In the genomic region with DNA sequence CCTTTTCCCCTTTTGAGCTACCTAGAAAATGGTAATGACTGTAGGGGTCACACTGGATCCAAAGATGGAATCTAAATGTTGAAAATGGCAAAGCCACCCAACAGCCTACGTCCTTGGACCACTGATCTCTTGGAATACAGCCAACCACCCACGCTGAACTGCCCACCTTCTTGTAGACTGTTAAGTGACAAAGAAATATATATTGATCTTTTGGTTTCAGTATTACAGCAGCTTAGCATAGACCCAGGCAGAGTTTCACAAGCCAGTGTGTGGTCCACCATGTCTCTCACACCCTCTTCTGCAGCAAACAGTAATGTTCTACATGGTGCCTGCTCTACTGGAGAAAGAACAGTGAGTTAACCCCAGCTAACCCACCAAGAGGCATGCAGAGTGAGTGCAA, we compare ENCODE assay signal across 18 cellular contexts. TPM values are rescaled to one million over a fixed set of nuclear protein-coding genes. Genes with fewer than 3 reads are reported as not detected.
DNase-seq lines count a peak whose midpoint lies in the region; ATAC-seq and TF ChIP-seq lines count a peak whose summit lies in the region.
"Had no signal": no experiment of that assay in that cellular context is flagged by ENCODE, and none has a peak within 500 bp of the region (broad histone marks: within the 10 kb centered on the region; RNA-seq: fewer than 3 reads in every experiment).

No MANE protein-coding gene starts in this region.

- no peaks in the 10 kb centered on the region for H3K27me3 Mint-ChIP-seq in T-cell
- no peaks in the 10 kb centered on the region for H3K27me3 Mint-ChIP-seq in activated naive CD8-positive, alpha-beta T cell treated with anti-CD3 and anti-CD28 coated beads for 36 hours
- H3K27me3 Mint-ChIP-seq: IgD-negative memory B cell had no signal

- CTCF ChIA-PET in T-cell (lab: Charles Lee), result no interaction called here

- POLR2A ChIA-PET in T-cell (lab: Charles Lee), result no interaction called here

- TF ChIP-seq CTCF in GM10266 (IDR thresholded peaks at IDR 0.05; ENCODE audit: control insufficient read depth, insufficient read depth, low read depth, missing control alignments) (no peak), brain microvascular endothelial cell (IDR thresholded peaks at IDR 0.05; ENCODE audit: low read depth, low read length, missing control alignments) (no peak)

- DNase-seq in GM10266 (ENCODE audit: extremely low spot score) (peak; percentile 22), glomerular visceral epithelial cell (ENCODE audit: extremely low spot score) (no peak), T-cell (no peak), brain microvascular endothelial cell (no peak)
- no peak for DNase-seq in activated naive CD8-positive, alpha-beta T cell treated with anti-CD3 and anti-CD28 coated beads for 36 hours
- DNase-seq: activated effector memory CD4-positive, alpha-beta T cell treated with Interleukin-2 at 50 U/mL for 16 hours; CD8-positive, alpha-beta memory T cell; colonic mucosa; gastrocnemius medialis; mammary epithelial cell; NCI-H2081 treated with DMSO at 0.1 percent for 48 hours; nephron progenitor cell; RPMI8226 had no signal

- no peaks in the 10 kb centered on the region for H3K4me1 Mint-ChIP-seq in T-cell
- no peaks in the 10 kb centered on the region for H3K4me1 Mint-ChIP-seq in activated naive CD8-positive, alpha-beta T cell treated with anti-CD3 and anti-CD28 coated beads for 36 hours
- H3K4me1 Mint-ChIP-seq: CD8-positive, alpha-beta memory T cell; IgD-negative memory B cell; nephron progenitor cell had no signal

- no peaks in the 10 kb centered on the region for H3K27me3 ChIP-seq in brain microvascular endothelial cell (replicated peaks)
- H3K27me3 ChIP-seq: colonic mucosa, gastrocnemius medialis had no signal

- H3K27ac Mint-ChIP-seq in T-cell, result no peak overlapping the region
- H3K27ac Mint-ChIP-seq in activated naive CD8-positive, alpha-beta T cell treated with anti-CD3 and anti-CD28 coated beads for 36 hours, result no peak overlapping the region
- H3K27ac Mint-ChIP-seq: CD8-positive, alpha-beta memory T cell; GM23338; nephron progenitor cell had no signal

- peaks cover 0 to 4% (median 0%) of the 10 kb centered on the region in 3 donors for H3K9me3 Mint-ChIP-seq in T-cell
- no peaks in the 10 kb centered on the region for H3K9me3 Mint-ChIP-seq in activated naive CD8-positive, alpha-beta T cell treated with anti-CD3 and anti-CD28 coated beads for 36 hours
- H3K9me3 Mint-ChIP-seq: CD8-positive, alpha-beta memory T cell; GM23338; nephron progenitor cell had no signal

- in situ Hi-C loops in brain microvascular endothelial cell (cut with HindIII; ENCODE audit: low pct_ligation_motif_present, low sequenced_read_pairs), result no loop called here

- H3K36me3 Mint-ChIP-seq in T-cell, result no peaks in the 10 kb centered on the region
- H3K36me3 Mint-ChIP-seq in activated naive CD8-positive, alpha-beta T cell treated with anti-CD3 and anti-CD28 coated beads for 36 hours, result no peaks in the 10 kb centered on the region
- H3K36me3 Mint-ChIP-seq: IgD-negative memory B cell had no signal

- ATAC-seq in GM19043 (IDR thresholded peaks at IDR 0.05; ENCODE audit: low read depth, unreplicated experiment) (peak; percentile 62), HG02588 (IDR thresholded peaks at IDR 0.05; ENCODE audit: unreplicated experiment) (peak; percentile 80), HG03175 (IDR thresholded peaks at IDR 0.05; ENCODE audit: unreplicated experiment) (peak; percentile 89), T-cell (replicated peaks in 1 of 4) (no peak)
- ATAC-seq: gastrocnemius medialis, GM23338 had no signal

- H3K36me3 ChIP-seq in brain microvascular endothelial cell (replicated peaks), result no peaks in the 10 kb centered on the region
- H3K36me3 ChIP-seq: colonic mucosa, gastrocnemius medialis had no signal

- H3K27ac ChIP-seq in brain microvascular endothelial cell, result no peak overlapping the region
- H3K27ac ChIP-seq: colonic mucosa, gastrocnemius medialis had no signal

- no peak overlapping the region for H3K4me3 Mint-ChIP-seq in T-cell
- H3K4me3 Mint-ChIP-seq in activated naive CD8-positive, alpha-beta T cell treated with anti-CD3 and anti-CD28 coated beads for 36 hours, result no peak overlapping the region
- H3K4me3 Mint-ChIP-seq: CD8-positive, alpha-beta memory T cell; GM23338; IgD-negative memory B cell; nephron progenitor cell had no signal

- no peak overlapping the region for H3K4me3 ChIP-seq in brain microvascular endothelial cell (ENCODE audit: low read depth, low read length)
- H3K4me3 ChIP-seq: colonic mucosa, gastrocnemius medialis, GM23338 had no signal

RNA-seq across cellular contexts. Expression of a gene that starts 20.2 kb away (rescaled TPM):
- 1 to 10 TPM in 1 of 5 donors, under 1 TPM in 4; 0.16 to 1.2 (median 0.47) TPM for total RNA-seq in T-cell
- total RNA-seq in activated naive CD8-positive, alpha-beta T cell treated with anti-CD3 and anti-CD28 coated beads for 36 hours, result under 1 TPM; 0.54 to 0.56 TPM

Comparison
In these comparisons a context has a peak if more than half of its experiments do, and no peak if none do; other contexts are left out.
1. ATAC-seq: peak in GM19043 (single experiment), HG02588 (single experiment) and HG03175 (single experiment); none in T-cell (0 of 4).